In genomic region chrX:113048480-113048879, GRCh38 we compare ENCODE assay signal across 27 cellular contexts.
"Had no signal": no experiment of that assay in that cellular context is flagged by ENCODE, and none has a peak within 500 bp of the region (broad histone marks: within the 10 kb centered on the region; RNA-seq: fewer than 3 reads in every experiment).

No MANE protein-coding gene starts in this region.

- ATAC-seq: stimulated activated effector memory CD8-positive, alpha-beta T cell treated with anti-CD3 and anti-CD28 coated beads, Interleukin-12 subunit alpha, Interleukin-12 subunit beta, amount 100 ng/mL, for 72 hours; stimulated activated memory B cell treated with anti-CD40 and anti-IgM and Interleukin-4, amounts not matched to agents 10 μg/mL and 1 μg/mL and 100 μg/mL, for 72 hours; stimulated activated naive B cell treated with anti-CD40 and anti-IgM and Interleukin-4, amounts not matched to agents 10 μg/mL and 1 μg/mL and 100 μg/mL, for 72 hours; stimulated activated naive CD8-positive, alpha-beta T cell treated with anti-CD3 and anti-CD28 coated beads, Interleukin-15, amount 100 ng/mL, for 72 hours; stimulated activated naive CD8-positive, alpha-beta T cell treated with anti-CD3 and anti-CD28 coated beads, Interleukin-15, Interleukin-2, amounts not matched to agents 100 U/mL and 50 U/mL, for 24 hours; upper lobe of right lung had no signal

- H3K36me3 Mint-ChIP-seq: stimulated activated effector memory CD8-positive, alpha-beta T cell treated with anti-CD3 and anti-CD28 coated beads, Interleukin-12 subunit alpha, Interleukin-12 subunit beta, amount 100 ng/mL, for 72 hours; stimulated activated memory B cell treated with anti-CD40 and anti-IgM and Interleukin-4, amounts not matched to agents 10 μg/mL and 1 μg/mL and 100 μg/mL, for 72 hours; stimulated activated naive B cell treated with anti-CD40 and anti-IgM and Interleukin-4, amounts not matched to agents 10 μg/mL and 1 μg/mL and 100 μg/mL, for 72 hours; type B pancreatic cell had no signal

- DNase-seq: stimulated activated CD4-positive, alpha-beta T cell treated with anti-CD3 and anti-CD28 coated beads, Interleukin-2, amount 100 ng/mL, for 48 hours; stimulated activated CD4-positive, alpha-beta T cell treated with anti-CD3 and anti-CD28 coated beads, Interleukin-4, amount 100 ng/mL, for 1 hour; stimulated activated CD4-positive, alpha-beta T cell treated with anti-CD3 and anti-CD28 coated beads, Interleukin-4, amount 100 ng/mL, for 24 hours; stimulated activated CD4-positive, alpha-beta T cell treated with anti-CD3 and anti-CD28 coated beads, Interleukin-4, amount 100 ng/mL, for 4 hours; stimulated activated CD8-positive, alpha-beta memory T cell treated with anti-CD3 and anti-CD28 coated beads, Interleukin-4, amount 100 ng/mL, for 48 hours; stimulated activated naive B cell treated with anti-CD40 and anti-IgM and Interleukin-4, amounts not matched to agents 10 μg/mL and 1 μg/mL and 100 μg/mL, for 72 hours; stimulated activated naive CD4-positive, alpha-beta T cell; stimulated activated naive CD4-positive, alpha-beta T cell treated with Interleukin-2 at 50 U/mL for 16 hours; stimulated activated naive CD8-positive, alpha-beta T cell treated with anti-CD3 and anti-CD28 coated beads, Interleukin-15, amount 100 ng/mL, for 72 hours; stimulated activated naive CD8-positive, alpha-beta T cell treated with anti-CD3 and anti-CD28 coated beads, Interleukin-15, Interleukin-2, amounts not matched to agents 100 U/mL and 50 U/mL, for 24 hours; stomach; substantia nigra; testis; thyroid gland; tibial artery; transverse colon; upper lobe of left lung; upper lobe of right lung; uterus had no signal

- H3K27me3 Mint-ChIP-seq: stimulated activated memory B cell treated with anti-CD40 and anti-IgM and Interleukin-4, amounts not matched to agents 10 μg/mL and 1 μg/mL and 100 μg/mL, for 72 hours; stimulated activated naive CD8-positive, alpha-beta T cell treated with anti-CD3 and anti-CD28 coated beads, Interleukin-15, amount 100 ng/mL, for 72 hours; type B pancreatic cell had no signal

- H3K4me1 Mint-ChIP-seq: stimulated activated effector memory CD8-positive, alpha-beta T cell treated with anti-CD3 and anti-CD28 coated beads, Interleukin-12 subunit alpha, Interleukin-12 subunit beta, amount 100 ng/mL, for 72 hours; stimulated activated memory B cell treated with anti-CD40 and anti-IgM and Interleukin-4, amounts not matched to agents 10 μg/mL and 1 μg/mL and 100 μg/mL, for 72 hours; stimulated activated naive B cell treated with anti-CD40 and anti-IgM and Interleukin-4, amounts not matched to agents 10 μg/mL and 1 μg/mL and 100 μg/mL, for 72 hours; stimulated activated naive CD8-positive, alpha-beta T cell treated with anti-CD3 and anti-CD28 coated beads, Interleukin-15, amount 100 ng/mL, for 72 hours had no signal

- H3K4me1 ChIP-seq: stomach, suprapubic skin, testis, thyroid gland, tibial artery, tibial nerve, transverse colon, upper lobe of left lung, upper lobe of right lung, uterus, vagina had no signal

- H3K4me3 Mint-ChIP-seq: stimulated activated effector memory CD8-positive, alpha-beta T cell treated with anti-CD3 and anti-CD28 coated beads, Interleukin-12 subunit alpha, Interleukin-12 subunit beta, amount 100 ng/mL, for 72 hours; stimulated activated memory B cell treated with anti-CD40 and anti-IgM and Interleukin-4, amounts not matched to agents 10 μg/mL and 1 μg/mL and 100 μg/mL, for 72 hours; stimulated activated naive B cell treated with anti-CD40 and anti-IgM and Interleukin-4, amounts not matched to agents 10 μg/mL and 1 μg/mL and 100 μg/mL, for 72 hours; stimulated activated naive CD8-positive, alpha-beta T cell treated with anti-CD3 and anti-CD28 coated beads, Interleukin-15, amount 100 ng/mL, for 72 hours; stimulated activated naive CD8-positive, alpha-beta T cell treated with anti-CD3 and anti-CD28 coated beads, Interleukin-15, Interleukin-2, amounts not matched to agents 100 ng/mL and 50 ng/mL, for 24 hours; type B pancreatic cell had no signal

- H3K4me3 ChIP-seq: stomach, suprapubic skin, testis, thoracic aorta, thyroid gland, tibial artery, tibial nerve, transverse colon, upper lobe of left lung, upper lobe of right lung, uterus, vagina had no signal

- H3K27ac Mint-ChIP-seq: stimulated activated effector memory CD8-positive, alpha-beta T cell treated with anti-CD3 and anti-CD28 coated beads, Interleukin-12 subunit alpha, Interleukin-12 subunit beta, amount 100 ng/mL, for 72 hours; stimulated activated memory B cell treated with anti-CD40 and anti-IgM and Interleukin-4, amounts not matched to agents 10 μg/mL and 1 μg/mL and 100 μg/mL, for 72 hours; stimulated activated naive B cell treated with anti-CD40 and anti-IgM and Interleukin-4, amounts not matched to agents 10 μg/mL and 1 μg/mL and 100 μg/mL, for 72 hours; stimulated activated naive CD8-positive, alpha-beta T cell treated with anti-CD3 and anti-CD28 coated beads, Interleukin-15, Interleukin-2, amounts not matched to agents 100 ng/mL and 50 ng/mL, for 24 hours; type B pancreatic cell had no signal

- H3K9me3 ChIP-seq: suprapubic skin, testis, thoracic aorta, thyroid gland, tibial nerve, transverse colon, upper lobe of left lung, upper lobe of right lung, uterus, vagina had no signal

- H3K9me3 Mint-ChIP-seq: stimulated activated naive CD8-positive, alpha-beta T cell treated with anti-CD3 and anti-CD28 coated beads, Interleukin-15, amount 100 ng/mL, for 72 hours had no signal

- H3K27me3 ChIP-seq: stomach, suprapubic skin, testis, thyroid gland, tibial artery, tibial nerve, transverse colon, upper lobe of left lung, upper lobe of right lung, uterus, vagina had no signal

- H3K27ac ChIP-seq: stomach, suprapubic skin, testis, thoracic aorta, thyroid gland, tibial artery, tibial nerve, transverse colon, upper lobe of left lung, upper lobe of right lung, uterus, vagina had no signal

- H3K36me3 ChIP-seq: stomach, suprapubic skin, thoracic aorta, thyroid gland, tibial artery, tibial nerve, transverse colon, upper lobe of left lung, upper lobe of right lung, uterus, vagina had no signal
